10 cellular contexts compared by ENCODE assay signal in the genomic region with DNA sequence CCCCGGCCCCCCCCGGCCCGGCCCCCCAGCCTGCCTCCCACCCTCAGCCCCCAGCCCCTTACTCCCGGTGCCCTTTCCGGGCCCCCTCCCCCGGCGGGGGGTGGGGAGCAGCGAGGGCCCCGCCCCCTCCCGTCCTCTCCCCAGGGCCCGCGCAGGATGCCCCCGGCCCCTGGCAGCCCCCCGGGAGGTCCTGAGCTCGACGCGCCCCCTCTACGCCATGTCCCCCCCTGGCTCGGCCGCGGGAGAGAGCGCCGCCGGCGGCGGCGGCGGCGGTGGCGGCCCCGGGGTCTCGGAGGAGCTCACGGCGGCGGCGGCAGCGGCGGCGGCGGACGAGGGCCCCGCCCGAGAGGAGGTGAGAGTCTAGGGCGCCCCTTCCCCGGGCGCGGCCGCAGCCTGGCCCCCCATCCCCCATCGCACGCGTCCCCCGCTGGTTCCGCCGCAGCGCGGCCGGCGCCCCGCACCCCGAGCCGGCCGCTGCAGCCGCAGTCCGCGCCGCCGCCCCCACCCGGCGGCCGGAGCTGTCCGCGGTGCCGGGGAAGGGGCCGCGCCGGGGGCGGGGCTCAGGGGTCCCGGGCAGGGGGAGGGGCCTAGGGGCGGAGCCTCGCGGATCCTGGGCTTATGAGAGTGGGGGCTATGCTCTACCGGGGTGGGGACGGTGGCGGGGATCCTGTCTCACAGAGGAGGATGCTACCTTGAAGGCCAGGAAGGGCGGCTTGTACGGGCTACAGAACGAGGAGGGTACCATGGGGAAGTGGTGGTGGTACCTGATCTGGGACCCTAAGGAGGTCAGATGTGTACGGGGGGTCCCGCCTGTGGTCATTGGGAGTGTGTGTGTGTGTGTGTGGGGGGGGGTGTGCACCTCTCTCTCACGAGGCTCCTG. TPM values are rescaled to one million over a fixed set of nuclear protein-coding genes. Genes with fewer than 3 reads are reported as not detected.
DNase-seq lines count a peak whose midpoint lies in the region; ATAC-seq and TF ChIP-seq lines count a peak whose summit lies in the region.
"Had no signal": no experiment of that assay in that cellular context is flagged by ENCODE, and none has a peak within 500 bp of the region (broad histone marks: within the 10 kb centered on the region; RNA-seq: fewer than 3 reads in every experiment).

No MANE protein-coding gene starts in this region.

- H3K27ac Mint-ChIP-seq in stimulated activated naive CD8-positive, alpha-beta T cell treated with anti-CD3 and anti-CD28 coated beads, Interleukin-15, Interleukin-2, amounts not matched to agents 100 ng/mL and 50 ng/mL, for 24 hours, result peak overlapping the region; percentile 8
- no peak overlapping the region for H3K27ac Mint-ChIP-seq in WTC11
- H3K27ac Mint-ChIP-seq in immature natural killer cell, result no peak overlapping the region

- CTCF ChIA-PET in WTC11 (lab: Charles Lee), result interaction anchor here (0.6 to 6.3 kb wide), 16 partner anchors 13 to 199 kb away, joined by 3 to 109 read pairs (median 4); a partner anchor contains a TSS

- peaks cover 58% of the 10 kb centered on the region for H3K27me3 Mint-ChIP-seq in stimulated activated naive CD8-positive, alpha-beta T cell treated with anti-CD3 and anti-CD28 coated beads, Interleukin-15, Interleukin-2, amounts not matched to agents 100 ng/mL and 50 ng/mL, for 24 hours
- peaks cover 34% of the 10 kb centered on the region for H3K27me3 Mint-ChIP-seq in WTC11 (ENCODE audit: low read depth)
- H3K27me3 Mint-ChIP-seq in immature natural killer cell (ENCODE audit: low read depth in 3 of 3), result peaks cover 12 to 35% (median 23%) of the 10 kb centered on the region in 3 donors

- no peaks in the 10 kb centered on the region for H3K9me3 Mint-ChIP-seq in stimulated activated naive CD8-positive, alpha-beta T cell treated with anti-CD3 and anti-CD28 coated beads, Interleukin-15, Interleukin-2, amounts not matched to agents 100 ng/mL and 50 ng/mL, for 24 hours
- H3K9me3 Mint-ChIP-seq in WTC11 (no peaks in the 10 kb centered on the region), immature natural killer cell (no peaks in the 10 kb centered on the region)

- no peaks in the 10 kb centered on the region for H3K9me3 ChIP-seq in aorta (ENCODE audit: control insufficient read depth, low read length)

- ATAC-seq in stimulated activated naive CD8-positive, alpha-beta T cell treated with anti-CD3 and anti-CD28 coated beads, Interleukin-15, Interleukin-2, amounts not matched to agents 100 U/mL and 50 U/mL, for 24 hours, result no peak
- ATAC-seq in WTC11 (peak; percentile 66), aorta (ENCODE audit: low FRiP score) (no peak), GM21825 (IDR thresholded peaks at IDR 0.05; ENCODE audit: unreplicated experiment) (no peak)

- peak overlapping the region; percentile 39 to 52 for H3K4me3 ChIP-seq in aorta (ENCODE audit: low read length in 2 of 2)

- peaks cover 34% of the 10 kb centered on the region for H3K4me1 Mint-ChIP-seq in stimulated activated naive CD8-positive, alpha-beta T cell treated with anti-CD3 and anti-CD28 coated beads, Interleukin-15, Interleukin-2, amounts not matched to agents 100 ng/mL and 50 ng/mL, for 24 hours (ENCODE audit: low read depth)
- H3K4me1 Mint-ChIP-seq in WTC11, result peaks cover 36% of the 10 kb centered on the region
- peaks cover 18 to 22% of the 10 kb centered on the region in 2 donors for H3K4me1 Mint-ChIP-seq in immature natural killer cell

- intact Hi-C loops in aorta (cut with DNase I), result no loop called here

- H3K36me3 ChIP-seq in aorta (ENCODE audit: control insufficient read depth in 1 of 2, insufficient read depth in 2 of 2, low read length in 1 of 2), result no peaks in the 10 kb centered on the region

- peak overlapping the region; percentile 48 for H3K4me3 Mint-ChIP-seq in stimulated activated naive CD8-positive, alpha-beta T cell treated with anti-CD3 and anti-CD28 coated beads, Interleukin-15, Interleukin-2, amounts not matched to agents 100 ng/mL and 50 ng/mL, for 24 hours
- H3K4me3 Mint-ChIP-seq in WTC11 (peak overlapping the region; percentile 68), immature natural killer cell (peak overlapping the region; percentile 68 to 81 (median 70))

- TF ChIP-seq CTCF in WTC11 (IDR thresholded peaks at IDR 0.05), result no peak

- no peak overlapping the region for H3K27ac ChIP-seq in aorta (ENCODE audit: low read depth in 1 of 2, low read length in 2 of 2)

- POLR2A ChIA-PET in WTC11 (lab: Charles Lee), result interaction anchor here (1.2 to 1.6 kb wide), 2 partner anchors 16 to 71 kb away, joined by 3 to 5 read pairs; a partner anchor contains a TSS

- H3K27me3 ChIP-seq in aorta (ENCODE audit: control insufficient read depth in 1 of 2, insufficient read depth in 2 of 2, low read length in 1 of 2), result no peaks in the 10 kb centered on the region

- H3K36me3 Mint-ChIP-seq in stimulated activated naive CD8-positive, alpha-beta T cell treated with anti-CD3 and anti-CD28 coated beads, Interleukin-15, Interleukin-2, amounts not matched to agents 100 ng/mL and 50 ng/mL, for 24 hours (ENCODE audit: low read depth), result no peaks in the 10 kb centered on the region
- H3K36me3 Mint-ChIP-seq in WTC11 (no peaks in the 10 kb centered on the region), immature natural killer cell (peaks cover 0 to 4% (median 0%) of the 10 kb centered on the region in 3 donors)

- DNase-seq in stimulated activated naive CD8-positive, alpha-beta T cell treated with anti-CD3 and anti-CD28 coated beads, Interleukin-15, Interleukin-2, amounts not matched to agents 100 U/mL and 50 U/mL, for 24 hours, result no peak
- DNase-seq in WTC11 (ENCODE audit: low spot score), result peak; percentile 83
- DNase-seq in immature natural killer cell, result no peak
- DNase-seq in aorta, result no peak
- DNase-seq in NCI-H2107 (lab: John Stamatoyannopoulos, UW), result no peak
- DNase-seq in activated CD4-positive, alpha-beta T cell treated with anti-CD3 and anti-CD28 coated beads, Interleukin-2, amount 50 U/mL, for 4 hours, result no peak
- DNase-seq: activated CD4-positive, alpha-beta T cell treated with anti-CD3 and anti-CD28 coated beads for 48 hours; stimulated activated CD4-positive, alpha-beta T cell treated with anti-CD3 and anti-CD28 coated beads, Interleukin-4, amount 100 ng/mL, for 4 hours had no signal

- no peaks in the 10 kb centered on the region for H3K4me1 ChIP-seq in aorta (ENCODE audit: control insufficient read depth in 1 of 2, insufficient read depth in 2 of 2, low read length in 2 of 2)

- 2 to 5% methylated on average over 28 to 88 of the region's 90 CpGs for WGBS in aorta, 2 donors

TF ChIP-seq in WTC11, 78 proteins besides CTCF, POLR2A, EP300 and RAD21:
- TF ChIP-seq SP1 (CRISPR knock-in tag; conservative IDR thresholded peaks at IDR 0.05), result 0 out of 2 replicates have a peak, but pooled peaks have one; percentile 47
- no peak for TF ChIP-seq TCF7 (CRISPR knock-in tag; IDR thresholded peaks at IDR 0.05; ENCODE audit: low read depth)
- TF ChIP-seq JAZF1 (CRISPR knock-in tag; IDR thresholded peaks at IDR 0.05), result no peak
- TF ChIP-seq NFE2L1 (CRISPR knock-in tag; IDR thresholded peaks at IDR 0.05), result no peak
- 0 out of 2 replicates have a peak, but pooled peaks have one; percentile 12 for TF ChIP-seq ZNF423 (CRISPR knock-in tag; IDR thresholded peaks at IDR 0.05)
- no peak for TF ChIP-seq FOXK1 (CRISPR knock-in tag; IDR thresholded peaks at IDR 0.05)

RNA-seq across cellular contexts. Expression of a gene that starts 0.5 kb away (rescaled TPM):
- 5.5 to 5.6 TPM (median 5.5 TPM) in 3 replicates for total RNA-seq in WTC11 (2021)
- not detected for polyA plus RNA-seq in immature natural killer cell
- total RNA-seq in aorta, result not detected
- not detected for polyA plus RNA-seq in aorta

RNA-seq across cellular contexts. Expression of a gene that starts 5.4 kb away (rescaled TPM):
- total RNA-seq in WTC11 (2021) (8.3 to 10.4 TPM (median 10.3 TPM) in 3 replicates), aorta (10 to 100 TPM in 1 of 2 donors, 1 to 10 TPM in 1; 5.4 to 10.9 TPM)
- polyA plus RNA-seq in immature natural killer cell (1 to 10 TPM; 3.8 to 8.4 (median 8.3) TPM), aorta (1 to 10 TPM; 3.5 to 4.4 TPM)

RNA-seq across cellular contexts. Expression of a gene that starts 13.4 kb away (rescaled TPM):
- total RNA-seq in WTC11 (2021) (28.9 to 36.7 TPM (median 30.8 TPM) in 3 replicates), aorta (10 to 100 TPM; 23.4 to 26.0 TPM)
- polyA plus RNA-seq in immature natural killer cell (100 to 1,000 TPM in 1 of 3 donors, 10 to 100 TPM in 2; 64.1 to 119 (median 69.1) TPM), aorta (10 to 100 TPM; 10.6 to 27.7 TPM)

RNA-seq across cellular contexts. Expression of a gene that starts 23.9 kb away (rescaled TPM):
- total RNA-seq in WTC11 (2021) (2,159 to 2,172 TPM (median 2,171 TPM) in 3 replicates), aorta (100 to 1,000 TPM; 490 to 636 TPM)
- polyA plus RNA-seq in immature natural killer cell (100 to 1,000 TPM; 185 to 309 (median 280) TPM), aorta (100 to 1,000 TPM; 385 to 391 TPM)

RNA-seq across cellular contexts. Expression of a gene that starts 42.4 kb away (rescaled TPM):
- total RNA-seq in WTC11 (2021), result 26.8 to 29.7 TPM (median 28.9 TPM) in 3 replicates
- polyA plus RNA-seq in immature natural killer cell, result 10 to 100 TPM in 1 of 3 donors, 1 to 10 TPM in 2; 3.1 to 12.4 (median 5.0) TPM
- total RNA-seq in aorta, result 10 to 100 TPM in 1 of 2 donors, 1 to 10 TPM in 1; 7.0 to 11.5 TPM
- 1 to 10 TPM; 2.3 to 4.4 TPM for polyA plus RNA-seq in aorta
